In genomic region chr9:78118742-78119473, GRCh38 we compare ENCODE assay signal across 8 cellular contexts.
DNase-seq lines count a peak whose midpoint lies in the region; ATAC-seq, FAIRE-seq and TF ChIP-seq lines count a peak whose summit lies in the region.

No MANE protein-coding gene starts in this region.

- H3K27me3 Mint-ChIP-seq in nephron progenitor cell (ENCODE audit: low read depth, poor library complexity): no peaks in the 10 kb centered on the region

- BruUV-seq in K562 (replicated peaks; lab: Mats Ljungman, UMichigan): no TSS peak

- POLR2A ChIA-PET in K562 (lab: Yijun Ruan, JAX): no interaction called here

- TF ChIP-seq EP300 in K562 (IDR thresholded peaks at IDR 0.05; ENCODE audit: low read length): no peak

- CTCF ChIA-PET in K562 (lab: Yijun Ruan, JAX; ENCODE audit: low intra/inter-chr PET ratio): interaction anchor here (0.6 kb wide), 1 partner anchor 582 kb away, joined by 3 read pairs; no protein-coding TSS in a partner anchor

- no peaks in the 10 kb centered on the region for H3K4me1 Mint-ChIP-seq in nephron progenitor cell

- no peak for FAIRE-seq in K562 (lab: Jason Lieb, UNC)

- no peak overlapping the region for H3K4me3 Mint-ChIP-seq in nephron progenitor cell

- no peak overlapping the region for H2AFZ ChIP-seq in K562 (ENCODE audit: low read depth, low read length)

- no peak for TF ChIP-seq RAD21 in K562 (CRISPR knock-in tag; conservative IDR thresholded peaks at IDR 0.05 in 1 of 2, IDR thresholded peaks at IDR 0.05 in 1 of 2)

- H3K36me3 ChIP-seq in K562 (ENCODE audit: control insufficient read depth, insufficient read depth, low read length): no peaks in the 10 kb centered on the region
- H3K36me3 ChIP-seq in Peyer's patch: no peaks in the 10 kb centered on the region

- DNase-seq in Daoy (ENCODE audit: low read depth): peak; percentile 8
- peak; percentile 42 for DNase-seq in HPDE6-E6E7 (ENCODE audit: extremely low spot score)
- DNase-seq in K562 (ENCODE audit: extremely low read depth in 1 of 4, low spot score in 3 of 4): no peak
- DNase-seq in Ammon's horn (ENCODE audit: low spot score): no peak
- DNase-seq in Peyer's patch: no peak
- no peak for DNase-seq in dermis blood vessel endothelial cell
- DNase-seq in nephron progenitor cell: no peak

- H3K9me3 ChIP-seq in K562 (replicated peaks; ENCODE audit: control insufficient read depth, insufficient read depth, low read depth, low read length) (no peaks in the 10 kb centered on the region), Peyer's patch (no peaks in the 10 kb centered on the region)

- intact Hi-C loops in K562 (cut with micrococcal nuclease): no loop called here

- H3K4me2 ChIP-seq in K562 (ENCODE audit: insufficient read depth, low read length): no peak overlapping the region

- H3K9ac ChIP-seq in K562 (ENCODE audit: insufficient read depth in 1 of 2, low read depth in 2 of 2, low read length in 2 of 2): no peak overlapping the region

- no peaks in the 10 kb centered on the region for H3K36me3 Mint-ChIP-seq in nephron progenitor cell (ENCODE audit: low read depth)

- 0% methylated on average over 2 of the region's 2 CpGs for WGBS in K562 (ENCODE audit: insufficient coverage, low coverage, missing lambda C conversion rate)

- no peak for TF ChIP-seq POLR2A in K562 (conservative IDR thresholded peaks at IDR 0.05)
- TF ChIP-seq POLR2A in Peyer's patch (IDR thresholded peaks at IDR 0.05): no peak

- no peak overlapping the region for H3K27ac Mint-ChIP-seq in nephron progenitor cell

- TF ChIP-seq CTCF in K562 (IDR thresholded peaks at IDR 0.05 in 2 of 3, conservative IDR thresholded peaks at IDR 0.05 in 1 of 3; ENCODE audit: insufficient read depth in 2 of 3, low read depth in 1 of 3, low read length in 3 of 3) (no peak), Peyer's patch (IDR thresholded peaks at IDR 0.05) (no peak), nephron progenitor cell (IDR thresholded peaks at IDR 0.05) (no peak)

- H3K27ac ChIP-seq in K562 (ENCODE audit: extremely low read depth, low read depth, low read length) (no peak overlapping the region), Peyer's patch (no peak overlapping the region)

- H3K4me1 ChIP-seq in K562 (replicated peaks in 1 of 2; ENCODE audit: control insufficient read depth in 2 of 2, insufficient read depth in 2 of 2, low read length in 2 of 2) (no peaks in the 10 kb centered on the region), Peyer's patch (peaks cover 0 to 5% (median 0%) of the 10 kb centered on the region in 4 donors)

- H3K4me3 ChIP-seq in K562 (no peak overlapping the region), Peyer's patch (no peak overlapping the region)

- no peaks in the 10 kb centered on the region for H3K27me3 ChIP-seq in K562 (ENCODE audit: control insufficient read depth in 2 of 2, insufficient read depth in 2 of 2, low read length in 2 of 2)
- H3K27me3 ChIP-seq in Peyer's patch: no peaks in the 10 kb centered on the region

- peak; percentile 97 for ATAC-seq in GM21360 (IDR thresholded peaks at IDR 0.05; ENCODE audit: unreplicated experiment)
- ATAC-seq in K562: no peak

- H4K20me1 ChIP-seq in K562 (replicated peaks; ENCODE audit: control insufficient read depth, insufficient read depth, low read length): no peaks in the 10 kb centered on the region

- no peaks in the 10 kb centered on the region for H3K9me3 Mint-ChIP-seq in nephron progenitor cell

- in situ Hi-C loops in K562 (cut with MboI): loop anchor here (10.0 kb wide), 1 partner anchor 144 kb away; no protein-coding TSS in a partner anchor

- no peaks in the 10 kb centered on the region for H3K79me2 ChIP-seq in K562 (ENCODE audit: control insufficient read depth, insufficient read depth, low read length)

- no peaks in the 10 kb centered on the region for H3K9me1 ChIP-seq in K562 (ENCODE audit: control insufficient read depth, insufficient read depth, low read length)

TF ChIP-seq in K562, 482 proteins besides CTCF, POLR2A, EP300 and RAD21:
- no peak for TF ChIP-seq NFE2L1 (tag; IDR thresholded peaks at IDR 0.05; ENCODE audit: borderline replicate concordance, low read depth)
- peak; percentile 29; the same call in 1 of the 2 replicates for TF ChIP-seq SPI1 (IDR thresholded peaks at IDR 0.05; ENCODE audit: borderline replicate concordance, low read depth, low read length)

Comparison
In these comparisons a context has a peak if more than half of its experiments do, and no peak if none do; other contexts are left out.
1. DNase-seq: peak in Daoy (single experiment) and HPDE6-E6E7 (single experiment); none in K562 (0 of 4), Ammon's horn (single experiment), Peyer's patch (0 of 3), dermis blood vessel endothelial cell (single experiment) and nephron progenitor cell (single experiment).